Comparison of ENCODE assay signal across 1 cellular context in the genomic region with DNA sequence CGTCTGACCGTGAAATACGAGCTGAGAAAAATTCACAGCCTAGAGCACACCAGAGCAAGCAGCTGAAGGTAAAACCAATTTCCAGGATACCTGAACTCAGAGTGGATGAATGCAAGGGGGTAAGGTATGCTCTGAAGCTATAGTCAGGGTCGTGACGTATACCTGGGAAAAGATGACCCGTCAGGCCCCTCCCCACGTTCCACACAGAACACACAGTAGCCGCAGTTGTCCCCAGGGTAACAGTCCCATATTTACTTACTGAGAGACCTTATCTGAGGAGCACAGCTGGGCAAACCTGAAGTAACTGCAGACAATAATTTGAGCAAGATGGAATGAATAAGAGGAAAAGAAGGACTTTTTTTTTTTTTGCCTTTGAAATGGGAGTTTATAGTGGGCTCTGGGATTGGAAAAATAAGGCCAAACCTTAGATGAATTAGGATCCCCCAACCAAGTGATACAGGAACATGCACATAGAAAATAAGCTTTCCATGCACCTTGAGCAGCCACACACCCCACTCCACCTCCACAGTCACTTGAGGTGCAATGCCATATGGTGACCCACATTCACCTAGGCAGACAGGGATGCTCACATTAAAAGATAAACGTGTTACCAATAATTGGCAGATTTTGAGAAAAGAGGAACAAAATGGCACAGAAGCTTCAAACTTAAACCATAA.
TF ChIP-seq lines count a peak whose summit lies in the region.

No MANE protein-coding gene starts in this region.

TF ChIP-seq in K562, 482 proteins besides CTCF, POLR2A, EP300 and RAD21 (continued from another document and continues in another):
- TF ChIP-seq HOXB6 (CRISPR knock-in tag; IDR thresholded peaks at IDR 0.05; ENCODE audit: borderline replicate concordance) (no peak), CHD2 (IDR thresholded peaks at IDR 0.05; ENCODE audit: low read depth, low read length) (no peak), ZC3H4 (CRISPR knock-in tag; IDR thresholded peaks at IDR 0.05; ENCODE audit: borderline replicate concordance) (no peak), SPI1 (IDR thresholded peaks at IDR 0.05; ENCODE audit: borderline replicate concordance, low read depth, low read length) (no peak), BHLHE40 (IDR thresholded peaks at IDR 0.05; ENCODE audit: low read length) (no peak), ZNF707 (CRISPR knock-in tag; conservative IDR thresholded peaks at IDR 0.05) (no peak), COPS2 (conservative IDR thresholded peaks at IDR 0.05) (no peak), TFAM (CRISPR knock-in tag; conservative IDR thresholded peaks at IDR 0.05) (no peak), ILK (tag; IDR thresholded peaks at IDR 0.05; ENCODE audit: borderline replicate concordance, low read depth) (no peak), SMAD4 (CRISPR knock-in tag; conservative IDR thresholded peaks at IDR 0.05) (peak; percentile 47), SIN3B (IDR thresholded peaks at IDR 0.05; ENCODE audit: low read depth) (no peak), HNRNPH1 (optimal IDR thresholded peaks at IDR 0.05; ENCODE audit: low read depth, low read length) (no peak), MTA3 (IDR thresholded peaks at IDR 0.05; ENCODE audit: borderline replicate concordance) (0 out of 2 replicates have a peak, but pooled peaks have one; percentile 65), POLR2AphosphoS5 (IDR thresholded peaks at IDR 0.05; ENCODE audit: control insufficient read depth, insufficient read depth, low read depth, low read length) (peak; percentile 70), ATF7 (IDR thresholded peaks at IDR 0.05) (peak; percentile 82), HNRNPUL1 (IDR thresholded peaks at IDR 0.05; ENCODE audit: low read length) (no peak), TAF1 (IDR thresholded peaks at IDR 0.05; ENCODE audit: control insufficient read depth, extremely low read depth, insufficient read depth, low read length, severe bottlenecking) (peak; percentile 21), ZNF764 (CRISPR knock-in tag; IDR thresholded peaks at IDR 0.05; ENCODE audit: low read depth) (no peak), MECOM (CRISPR knock-in tag; IDR thresholded peaks at IDR 0.05) (no peak), ZNF146 (CRISPR knock-in tag; IDR thresholded peaks at IDR 0.05; ENCODE audit: unreplicated experiment) (no peak), FIP1L1 (IDR thresholded peaks at IDR 0.05; ENCODE audit: low read depth, low read length, poor library complexity, severe bottlenecking) (no peak), GABPB2 (CRISPR knock-in tag; conservative IDR thresholded peaks at IDR 0.05) (no peak), MEIS2 (IDR thresholded peaks at IDR 0.05; ENCODE audit: partially characterized antibody) (peak; percentile 55), SMAD1 (IDR thresholded peaks at IDR 0.05; ENCODE audit: low read depth, low read length, partially characterized antibody) (peak; percentile 80), MEF2D (tag; conservative IDR thresholded peaks at IDR 0.05; ENCODE audit: low read depth) (no peak), NR1H2 (CRISPR knock-in tag; IDR thresholded peaks at IDR 0.05) (no peak)
- TF ChIP-seq, protein P1, sequence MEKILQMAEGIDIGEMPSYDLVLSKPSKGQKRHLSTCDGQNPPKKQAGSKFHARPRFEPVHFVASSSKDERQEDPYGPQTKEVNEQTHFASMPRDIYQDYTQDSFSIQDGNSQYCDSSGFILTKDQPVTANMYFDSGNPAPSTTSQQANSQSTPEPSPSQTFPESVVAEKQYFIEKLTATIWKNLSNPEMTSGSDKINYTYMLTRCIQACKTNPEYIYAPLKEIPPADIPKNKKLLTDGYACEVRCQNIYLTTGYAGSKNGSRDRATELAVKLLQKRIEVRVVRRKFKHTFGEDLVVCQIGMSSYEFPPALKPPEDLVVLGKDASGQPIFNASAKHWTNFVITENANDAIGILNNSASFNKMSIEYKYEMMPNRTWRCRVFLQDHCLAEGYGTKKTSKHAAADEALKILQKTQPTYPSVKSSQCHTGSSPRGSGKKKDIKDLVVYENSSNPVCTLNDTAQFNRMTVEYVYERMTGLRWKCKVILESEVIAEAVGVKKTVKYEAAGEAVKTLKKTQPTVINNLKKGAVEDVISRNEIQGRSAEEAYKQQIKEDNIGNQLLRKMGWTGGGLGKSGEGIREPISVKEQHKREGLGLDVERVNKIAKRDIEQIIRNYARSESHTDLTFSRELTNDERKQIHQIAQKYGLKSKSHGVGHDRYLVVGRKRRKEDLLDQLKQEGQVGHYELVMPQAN (IDR thresholded peaks at IDR 0.05; ENCODE audit: borderline replicate concordance) = no peak
- TF ChIP-seq, protein P2, sequence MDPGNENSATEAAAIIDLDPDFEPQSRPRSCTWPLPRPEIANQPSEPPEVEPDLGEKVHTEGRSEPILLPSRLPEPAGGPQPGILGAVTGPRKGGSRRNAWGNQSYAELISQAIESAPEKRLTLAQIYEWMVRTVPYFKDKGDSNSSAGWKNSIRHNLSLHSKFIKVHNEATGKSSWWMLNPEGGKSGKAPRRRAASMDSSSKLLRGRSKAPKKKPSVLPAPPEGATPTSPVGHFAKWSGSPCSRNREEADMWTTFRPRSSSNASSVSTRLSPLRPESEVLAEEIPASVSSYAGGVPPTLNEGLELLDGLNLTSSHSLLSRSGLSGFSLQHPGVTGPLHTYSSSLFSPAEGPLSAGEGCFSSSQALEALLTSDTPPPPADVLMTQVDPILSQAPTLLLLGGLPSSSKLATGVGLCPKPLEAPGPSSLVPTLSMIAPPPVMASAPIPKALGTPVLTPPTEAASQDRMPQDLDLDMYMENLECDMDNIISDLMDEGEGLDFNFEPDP (CRISPR knock-in tag; IDR thresholded peaks at IDR 0.05) = no peak
- TF ChIP-seq, protein P3, sequence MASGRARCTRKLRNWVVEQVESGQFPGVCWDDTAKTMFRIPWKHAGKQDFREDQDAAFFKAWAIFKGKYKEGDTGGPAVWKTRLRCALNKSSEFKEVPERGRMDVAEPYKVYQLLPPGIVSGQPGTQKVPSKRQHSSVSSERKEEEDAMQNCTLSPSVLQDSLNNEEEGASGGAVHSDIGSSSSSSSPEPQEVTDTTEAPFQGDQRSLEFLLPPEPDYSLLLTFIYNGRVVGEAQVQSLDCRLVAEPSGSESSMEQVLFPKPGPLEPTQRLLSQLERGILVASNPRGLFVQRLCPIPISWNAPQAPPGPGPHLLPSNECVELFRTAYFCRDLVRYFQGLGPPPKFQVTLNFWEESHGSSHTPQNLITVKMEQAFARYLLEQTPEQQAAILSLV (tag; IDR thresholded peaks at IDR 0.05) = no peak
- TF ChIP-seq, protein P4, sequence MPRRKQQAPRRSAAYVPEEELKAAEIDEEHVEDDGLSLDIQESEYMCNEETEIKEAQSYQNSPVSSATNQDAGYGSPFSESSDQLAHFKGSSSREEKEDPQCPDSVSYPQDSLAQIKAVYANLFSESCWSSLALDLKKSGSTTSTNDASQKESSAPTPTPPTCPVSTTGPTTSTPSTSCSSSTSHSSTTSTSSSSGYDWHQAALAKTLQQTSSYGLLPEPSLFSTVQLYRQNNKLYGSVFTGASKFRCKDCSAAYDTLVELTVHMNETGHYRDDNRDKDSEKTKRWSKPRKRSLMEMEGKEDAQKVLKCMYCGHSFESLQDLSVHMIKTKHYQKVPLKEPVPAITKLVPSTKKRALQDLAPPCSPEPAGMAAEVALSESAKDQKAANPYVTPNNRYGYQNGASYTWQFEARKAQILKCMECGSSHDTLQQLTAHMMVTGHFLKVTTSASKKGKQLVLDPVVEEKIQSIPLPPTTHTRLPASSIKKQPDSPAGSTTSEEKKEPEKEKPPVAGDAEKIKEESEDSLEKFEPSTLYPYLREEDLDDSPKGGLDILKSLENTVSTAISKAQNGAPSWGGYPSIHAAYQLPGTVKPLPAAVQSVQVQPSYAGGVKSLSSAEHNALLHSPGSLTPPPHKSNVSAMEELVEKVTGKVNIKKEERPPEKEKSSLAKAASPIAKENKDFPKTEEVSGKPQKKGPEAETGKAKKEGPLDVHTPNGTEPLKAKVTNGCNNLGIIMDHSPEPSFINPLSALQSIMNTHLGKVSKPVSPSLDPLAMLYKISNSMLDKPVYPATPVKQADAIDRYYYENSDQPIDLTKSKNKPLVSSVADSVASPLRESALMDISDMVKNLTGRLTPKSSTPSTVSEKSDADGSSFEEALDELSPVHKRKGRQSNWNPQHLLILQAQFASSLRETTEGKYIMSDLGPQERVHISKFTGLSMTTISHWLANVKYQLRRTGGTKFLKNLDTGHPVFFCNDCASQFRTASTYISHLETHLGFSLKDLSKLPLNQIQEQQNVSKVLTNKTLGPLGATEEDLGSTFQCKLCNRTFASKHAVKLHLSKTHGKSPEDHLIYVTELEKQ (CRISPR knock-in tag; IDR thresholded peaks at IDR 0.05) = no peak
- TF ChIP-seq, protein P5, sequence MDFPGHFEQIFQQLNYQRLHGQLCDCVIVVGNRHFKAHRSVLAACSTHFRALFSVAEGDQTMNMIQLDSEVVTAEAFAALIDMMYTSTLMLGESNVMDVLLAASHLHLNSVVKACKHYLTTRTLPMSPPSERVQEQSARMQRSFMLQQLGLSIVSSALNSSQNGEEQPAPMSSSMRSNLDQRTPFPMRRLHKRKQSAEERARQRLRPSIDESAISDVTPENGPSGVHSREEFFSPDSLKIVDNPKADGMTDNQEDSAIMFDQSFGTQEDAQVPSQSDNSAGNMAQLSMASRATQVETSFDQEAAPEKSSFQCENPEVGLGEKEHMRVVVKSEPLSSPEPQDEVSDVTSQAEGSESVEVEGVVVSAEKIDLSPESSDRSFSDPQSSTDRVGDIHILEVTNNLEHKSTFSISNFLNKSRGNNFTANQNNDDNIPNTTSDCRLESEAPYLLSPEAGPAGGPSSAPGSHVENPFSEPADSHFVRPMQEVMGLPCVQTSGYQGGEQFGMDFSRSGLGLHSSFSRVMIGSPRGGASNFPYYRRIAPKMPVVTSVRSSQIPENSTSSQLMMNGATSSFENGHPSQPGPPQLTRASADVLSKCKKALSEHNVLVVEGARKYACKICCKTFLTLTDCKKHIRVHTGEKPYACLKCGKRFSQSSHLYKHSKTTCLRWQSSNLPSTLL (IDR thresholded peaks at IDR 0.05) = no peak
- TF ChIP-seq, protein P6, sequence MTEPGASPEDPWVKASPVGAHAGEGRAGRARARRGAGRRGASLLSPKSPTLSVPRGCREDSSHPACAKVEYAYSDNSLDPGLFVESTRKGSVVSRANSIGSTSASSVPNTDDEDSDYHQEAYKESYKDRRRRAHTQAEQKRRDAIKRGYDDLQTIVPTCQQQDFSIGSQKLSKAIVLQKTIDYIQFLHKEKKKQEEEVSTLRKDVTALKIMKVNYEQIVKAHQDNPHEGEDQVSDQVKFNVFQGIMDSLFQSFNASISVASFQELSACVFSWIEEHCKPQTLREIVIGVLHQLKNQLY (CRISPR knock-in tag; conservative IDR thresholded peaks at IDR 0.05) = no peak
- TF ChIP-seq, protein P7, sequence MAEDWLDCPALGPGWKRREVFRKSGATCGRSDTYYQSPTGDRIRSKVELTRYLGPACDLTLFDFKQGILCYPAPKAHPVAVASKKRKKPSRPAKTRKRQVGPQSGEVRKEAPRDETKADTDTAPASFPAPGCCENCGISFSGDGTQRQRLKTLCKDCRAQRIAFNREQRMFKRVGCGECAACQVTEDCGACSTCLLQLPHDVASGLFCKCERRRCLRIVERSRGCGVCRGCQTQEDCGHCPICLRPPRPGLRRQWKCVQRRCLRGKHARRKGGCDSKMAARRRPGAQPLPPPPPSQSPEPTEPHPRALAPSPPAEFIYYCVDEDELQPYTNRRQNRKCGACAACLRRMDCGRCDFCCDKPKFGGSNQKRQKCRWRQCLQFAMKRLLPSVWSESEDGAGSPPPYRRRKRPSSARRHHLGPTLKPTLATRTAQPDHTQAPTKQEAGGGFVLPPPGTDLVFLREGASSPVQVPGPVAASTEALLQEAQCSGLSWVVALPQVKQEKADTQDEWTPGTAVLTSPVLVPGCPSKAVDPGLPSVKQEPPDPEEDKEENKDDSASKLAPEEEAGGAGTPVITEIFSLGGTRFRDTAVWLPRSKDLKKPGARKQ (CRISPR knock-in tag; IDR thresholded peaks at IDR 0.05) = no peak
- TF ChIP-seq, protein P8, sequence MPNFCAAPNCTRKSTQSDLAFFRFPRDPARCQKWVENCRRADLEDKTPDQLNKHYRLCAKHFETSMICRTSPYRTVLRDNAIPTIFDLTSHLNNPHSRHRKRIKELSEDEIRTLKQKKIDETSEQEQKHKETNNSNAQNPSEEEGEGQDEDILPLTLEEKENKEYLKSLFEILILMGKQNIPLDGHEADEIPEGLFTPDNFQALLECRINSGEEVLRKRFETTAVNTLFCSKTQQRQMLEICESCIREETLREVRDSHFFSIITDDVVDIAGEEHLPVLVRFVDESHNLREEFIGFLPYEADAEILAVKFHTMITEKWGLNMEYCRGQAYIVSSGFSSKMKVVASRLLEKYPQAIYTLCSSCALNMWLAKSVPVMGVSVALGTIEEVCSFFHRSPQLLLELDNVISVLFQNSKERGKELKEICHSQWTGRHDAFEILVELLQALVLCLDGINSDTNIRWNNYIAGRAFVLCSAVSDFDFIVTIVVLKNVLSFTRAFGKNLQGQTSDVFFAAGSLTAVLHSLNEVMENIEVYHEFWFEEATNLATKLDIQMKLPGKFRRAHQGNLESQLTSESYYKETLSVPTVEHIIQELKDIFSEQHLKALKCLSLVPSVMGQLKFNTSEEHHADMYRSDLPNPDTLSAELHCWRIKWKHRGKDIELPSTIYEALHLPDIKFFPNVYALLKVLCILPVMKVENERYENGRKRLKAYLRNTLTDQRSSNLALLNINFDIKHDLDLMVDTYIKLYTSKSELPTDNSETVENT (CRISPR knock-in tag; IDR thresholded peaks at IDR 0.05) = no peak
- TF ChIP-seq, protein P9, sequence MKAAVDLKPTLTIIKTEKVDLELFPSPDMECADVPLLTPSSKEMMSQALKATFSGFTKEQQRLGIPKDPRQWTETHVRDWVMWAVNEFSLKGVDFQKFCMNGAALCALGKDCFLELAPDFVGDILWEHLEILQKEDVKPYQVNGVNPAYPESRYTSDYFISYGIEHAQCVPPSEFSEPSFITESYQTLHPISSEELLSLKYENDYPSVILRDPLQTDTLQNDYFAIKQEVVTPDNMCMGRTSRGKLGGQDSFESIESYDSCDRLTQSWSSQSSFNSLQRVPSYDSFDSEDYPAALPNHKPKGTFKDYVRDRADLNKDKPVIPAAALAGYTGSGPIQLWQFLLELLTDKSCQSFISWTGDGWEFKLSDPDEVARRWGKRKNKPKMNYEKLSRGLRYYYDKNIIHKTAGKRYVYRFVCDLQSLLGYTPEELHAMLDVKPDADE (conservative IDR thresholded peaks at IDR 0.05; ENCODE audit: control insufficient read depth, low read depth, low read length) = no peak
- TF ChIP-seq, protein P10, sequence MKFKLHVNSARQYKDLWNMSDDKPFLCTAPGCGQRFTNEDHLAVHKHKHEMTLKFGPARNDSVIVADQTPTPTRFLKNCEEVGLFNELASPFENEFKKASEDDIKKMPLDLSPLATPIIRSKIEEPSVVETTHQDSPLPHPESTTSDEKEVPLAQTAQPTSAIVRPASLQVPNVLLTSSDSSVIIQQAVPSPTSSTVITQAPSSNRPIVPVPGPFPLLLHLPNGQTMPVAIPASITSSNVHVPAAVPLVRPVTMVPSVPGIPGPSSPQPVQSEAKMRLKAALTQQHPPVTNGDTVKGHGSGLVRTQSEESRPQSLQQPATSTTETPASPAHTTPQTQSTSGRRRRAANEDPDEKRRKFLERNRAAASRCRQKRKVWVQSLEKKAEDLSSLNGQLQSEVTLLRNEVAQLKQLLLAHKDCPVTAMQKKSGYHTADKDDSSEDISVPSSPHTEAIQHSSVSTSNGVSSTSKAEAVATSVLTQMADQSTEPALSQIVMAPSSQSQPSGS (CRISPR knock-in tag; IDR thresholded peaks at IDR 0.05) = no peak
